9 cellular contexts compared by ENCODE assay signal in genomic region chr12:32558941-32559340, GRCh38.
DNase-seq lines count a peak whose midpoint lies in the region; ATAC-seq and TF ChIP-seq lines count a peak whose summit lies in the region.
"Had no signal": no experiment of that assay in that cellular context is flagged by ENCODE, and none has a peak within 500 bp of the region (broad histone marks: within the 10 kb centered on the region; RNA-seq: fewer than 3 reads in every experiment).

No MANE protein-coding gene starts in this region.

- H3K9me3 ChIP-seq in suprapubic skin = no peaks in the 10 kb centered on the region

- H3K4me1 ChIP-seq in suprapubic skin = peaks cover 46% of the 10 kb centered on the region

- H3K4me3 Mint-ChIP-seq in natural killer cell treated with Interleukin-12 subunit alpha and Interleukin-12 subunit beta and Interleukin-15 and Interleukin-18, amount 100 ng/mL, for 72 hours = no peak overlapping the region
- H3K4me3 Mint-ChIP-seq in natural killer cell = no peak overlapping the region
- H3K4me3 Mint-ChIP-seq: CD4-positive, CD25-positive, alpha-beta regulatory T cell had no signal

- peak overlapping the region; percentile 63 for H3K27ac ChIP-seq in suprapubic skin

- H3K4me1 Mint-ChIP-seq in natural killer cell treated with Interleukin-12 subunit alpha and Interleukin-12 subunit beta and Interleukin-15 and Interleukin-18, amount 100 ng/mL, for 72 hours (ENCODE audit: low read depth in 2 of 2) = peaks cover 0 to 6% of the 10 kb centered on the region in 2 donors
- no peaks in the 10 kb centered on the region for H3K4me1 Mint-ChIP-seq in natural killer cell
- H3K4me1 Mint-ChIP-seq: CD4-positive, CD25-positive, alpha-beta regulatory T cell had no signal

- ATAC-seq in natural killer cell treated with Interleukin-12 subunit alpha and Interleukin-12 subunit beta and Interleukin-15 and Interleukin-18, amount 100 ng/mL, for 72 hours = peak; percentile 33 to 62
- no peak for ATAC-seq in natural killer cell
- ATAC-seq in HG03175 (IDR thresholded peaks at IDR 0.05; ENCODE audit: unreplicated experiment) = peak; percentile 96
- no peak for ATAC-seq in omental fat pad (ENCODE audit: low FRiP score)

- intact Hi-C loops in natural killer cell (cut with micrococcal nuclease) = no loop called here

- H3K4me3 ChIP-seq in suprapubic skin = no peak overlapping the region

- no peaks in the 10 kb centered on the region for H3K9me3 Mint-ChIP-seq in natural killer cell treated with Interleukin-12 subunit alpha and Interleukin-12 subunit beta and Interleukin-15 and Interleukin-18, amount 100 ng/mL, for 72 hours
- no peaks in the 10 kb centered on the region for H3K9me3 Mint-ChIP-seq in natural killer cell

- H3K27me3 ChIP-seq in suprapubic skin = no peaks in the 10 kb centered on the region

- TF ChIP-seq POLR2A in suprapubic skin (IDR thresholded peaks at IDR 0.05) = no peak

- no peaks in the 10 kb centered on the region for H3K36me3 Mint-ChIP-seq in natural killer cell treated with Interleukin-12 subunit alpha and Interleukin-12 subunit beta and Interleukin-15 and Interleukin-18, amount 100 ng/mL, for 72 hours
- H3K36me3 Mint-ChIP-seq in natural killer cell = no peaks in the 10 kb centered on the region
- H3K36me3 Mint-ChIP-seq: CD4-positive, CD25-positive, alpha-beta regulatory T cell had no signal

- 12% methylated on average over 2 of the region's 2 CpGs for WGBS in suprapubic skin

- no peak for TF ChIP-seq CTCF in natural killer cell (IDR thresholded peaks at IDR 0.05)
- no peak for TF ChIP-seq CTCF in suprapubic skin (IDR thresholded peaks at IDR 0.05)
- TF ChIP-seq CTCF in omental fat pad (IDR thresholded peaks at IDR 0.05) = no peak

- no peak overlapping the region for H3K27ac Mint-ChIP-seq in natural killer cell treated with Interleukin-12 subunit alpha and Interleukin-12 subunit beta and Interleukin-15 and Interleukin-18, amount 100 ng/mL, for 72 hours
- no peak overlapping the region for H3K27ac Mint-ChIP-seq in natural killer cell
- H3K27ac Mint-ChIP-seq: CD4-positive, CD25-positive, alpha-beta regulatory T cell had no signal

- DNase-seq in natural killer cell treated with Interleukin-12 subunit alpha and Interleukin-12 subunit beta and Interleukin-15 and Interleukin-18, amount 100 ng/mL, for 72 hours (ENCODE audit: low spot score) = no peak
- DNase-seq in natural killer cell (no peak), epidermal melanocyte (ENCODE audit: insufficient read length, low spot score) (peak; percentile 64), suprapubic skin (ENCODE audit: low spot score in 2 of 2) (no peak), 8988T (no peak), NCI-H187 (lab: John Stamatoyannopoulos, UW) (no peak), omental fat pad (ENCODE audit: low spot score) (no peak)

- H3K27me3 Mint-ChIP-seq in natural killer cell treated with Interleukin-12 subunit alpha and Interleukin-12 subunit beta and Interleukin-15 and Interleukin-18, amount 100 ng/mL, for 72 hours = peaks cover 0 to 12% of the 10 kb centered on the region in 2 donors
- no peaks in the 10 kb centered on the region for H3K27me3 Mint-ChIP-seq in natural killer cell (ENCODE audit: low read depth in 2 of 2)

- H3K36me3 ChIP-seq in suprapubic skin = peaks cover 5% of the 10 kb centered on the region

- TF ChIP-seq EP300 in suprapubic skin (IDR thresholded peaks at IDR 0.05) = no peak

Comparison
In these comparisons a context has a peak if more than half of its experiments do, and no peak if none do; other contexts are left out.
1. ATAC-seq: peak in natural killer cell treated with Interleukin-12 subunit alpha and Interleukin-12 subunit beta and Interleukin-15 and Interleukin-18, amount 100 ng/mL, for 72 hours (2 of 2) and HG03175 (single experiment); none in natural killer cell (0 of 3) and omental fat pad (single experiment).